19 cellular contexts compared by ENCODE assay signal in genomic region chr1:55233149-55233777, GRCh38. TPM values are rescaled to one million over a fixed set of nuclear protein-coding genes. Genes with fewer than 3 reads are reported as not detected.
DNase-seq lines count a peak whose midpoint lies in the region; ATAC-seq and TF ChIP-seq lines count a peak whose summit lies in the region.
"Had no signal": no experiment of that assay in that cellular context is flagged by ENCODE, and none has a peak within 500 bp of the region (broad histone marks: within the 10 kb centered on the region; RNA-seq: fewer than 3 reads in every experiment).

No MANE protein-coding gene starts in this region.

- peaks cover 11% of the 10 kb centered on the region for H3F3A ChIP-seq in PC-9 (ENCODE audit: insufficient read depth, low read depth)

- no peaks in the 10 kb centered on the region for H3K36me3 Mint-ChIP-seq in activated naive CD4-positive, alpha-beta T cell treated with anti-CD3 and anti-CD28 coated beads, Interleukin-2, amount 50 U/mL, for 72 hours
- no peaks in the 10 kb centered on the region for H3K36me3 Mint-ChIP-seq in activated naive CD4-positive, alpha-beta T cell treated with anti-CD3 and anti-CD28 coated beads for 36 hours (ENCODE audit: low read depth)
- H3K36me3 Mint-ChIP-seq in stimulated activated naive B cell treated with anti-CD40 and anti-IgM and Interleukin-4, amounts not matched to agents 10 μg/mL and 1 μg/mL and 100 μg/mL, for 72 hours, result no peaks in the 10 kb centered on the region
- H3K36me3 Mint-ChIP-seq: CD14-positive monocyte had no signal

- intact Hi-C loops in activated naive CD4-positive, alpha-beta T cell treated with anti-CD3 and anti-CD28 coated beads for 36 hours (cut with micrococcal nuclease), result no loop called here
- intact Hi-C loops in PC-9 (cut with micrococcal nuclease; ENCODE audit: unreplicated experiment), result no loop called here

- no peak overlapping the region for H3K27ac Mint-ChIP-seq in activated naive CD4-positive, alpha-beta T cell treated with anti-CD3 and anti-CD28 coated beads, Interleukin-2, amount 50 U/mL, for 72 hours
- no peak overlapping the region for H3K27ac Mint-ChIP-seq in activated naive CD4-positive, alpha-beta T cell treated with anti-CD3 and anti-CD28 coated beads for 36 hours
- H3K27ac Mint-ChIP-seq in stimulated activated naive B cell treated with anti-CD40 and anti-IgM and Interleukin-4, amounts not matched to agents 10 μg/mL and 1 μg/mL and 100 μg/mL, for 72 hours, result peak overlapping the region; percentile 62
- H3K27ac Mint-ChIP-seq: activated CD4-positive, alpha-beta memory T cell treated with anti-CD3 and anti-CD28 coated beads, Interleukin-2, amount 10 ng/mL, durations not matched to agents 7 days and 5 days; activated T-cell treated with anti-CD3 and anti-CD28 coated beads, Interleukin-2, amount 50 U/mL, for 72 hours; naive thymus-derived CD4-positive, alpha-beta T cell; stimulated activated naive CD8-positive, alpha-beta T cell treated with anti-CD3 and anti-CD28 coated beads, Interleukin-15, Interleukin-2, amounts not matched to agents 100 ng/mL and 50 ng/mL, for 24 hours had no signal

- DNase-seq in activated naive CD4-positive, alpha-beta T cell treated with anti-CD3 and anti-CD28 coated beads, Interleukin-2, amount 50 U/mL, for 72 hours (ENCODE audit: low spot score in 2 of 2), result no peak
- no peak for DNase-seq in activated naive CD4-positive, alpha-beta T cell treated with anti-CD3 and anti-CD28 coated beads for 36 hours
- DNase-seq in PC-9, result peak in 1 of 2 experiments; percentile 46
- DNase-seq in foreskin keratinocyte, result no peak
- DNase-seq in stimulated activated naive B cell treated with anti-CD40 and anti-IgM and Interleukin-4, amounts not matched to agents 10 μg/mL and 1 μg/mL and 100 μg/mL, for 72 hours, result no peak
- DNase-seq in activated CD4-positive, alpha-beta T cell treated with anti-CD3 and anti-CD28 coated beads for 1 hour, result no peak
- DNase-seq in HEK293T (ENCODE audit: extremely low spot score), result no peak
- DNase-seq: activated CD4-positive, alpha-beta memory T cell treated with anti-CD3 and anti-CD28 coated beads, Interleukin-2, amount 10 ng/mL, durations not matched to agents 7 days and 5 days; activated T-cell treated with anti-CD3 and anti-CD28 coated beads, Interleukin-2, amount 50 U/mL, for 72 hours; amniotic stem cell; cerebellar nuclear complex; naive thymus-derived CD4-positive, alpha-beta T cell; NCI-H1930; NCI-H510A; uterus had no signal

- peaks cover 9% of the 10 kb centered on the region for H3K27me3 Mint-ChIP-seq in activated naive CD4-positive, alpha-beta T cell treated with anti-CD3 and anti-CD28 coated beads for 36 hours (ENCODE audit: low read depth)
- peaks cover 0 to 11% of the 10 kb centered on the region in 2 donors for H3K27me3 Mint-ChIP-seq in stimulated activated naive B cell treated with anti-CD40 and anti-IgM and Interleukin-4, amounts not matched to agents 10 μg/mL and 1 μg/mL and 100 μg/mL, for 72 hours

- H3K4me3 Mint-ChIP-seq in activated naive CD4-positive, alpha-beta T cell treated with anti-CD3 and anti-CD28 coated beads for 36 hours, result no peak overlapping the region
- no peak overlapping the region for H3K4me3 Mint-ChIP-seq in stimulated activated naive B cell treated with anti-CD40 and anti-IgM and Interleukin-4, amounts not matched to agents 10 μg/mL and 1 μg/mL and 100 μg/mL, for 72 hours
- H3K4me3 Mint-ChIP-seq: activated CD4-positive, alpha-beta memory T cell treated with anti-CD3 and anti-CD28 coated beads, Interleukin-2, amount 10 ng/mL, durations not matched to agents 7 days and 5 days; activated T-cell treated with anti-CD3 and anti-CD28 coated beads, Interleukin-2, amount 50 U/mL, for 72 hours; CD14-positive monocyte; naive thymus-derived CD4-positive, alpha-beta T cell; stimulated activated naive CD8-positive, alpha-beta T cell treated with anti-CD3 and anti-CD28 coated beads, Interleukin-15, Interleukin-2, amounts not matched to agents 100 ng/mL and 50 ng/mL, for 24 hours had no signal

- H3K9me3 Mint-ChIP-seq in activated naive CD4-positive, alpha-beta T cell treated with anti-CD3 and anti-CD28 coated beads, Interleukin-2, amount 50 U/mL, for 72 hours, result peaks cover 0 to 13% of the 10 kb centered on the region in 2 donors
- H3K9me3 Mint-ChIP-seq in activated naive CD4-positive, alpha-beta T cell treated with anti-CD3 and anti-CD28 coated beads for 36 hours, result no peaks in the 10 kb centered on the region
- no peaks in the 10 kb centered on the region for H3K9me3 Mint-ChIP-seq in stimulated activated naive B cell treated with anti-CD40 and anti-IgM and Interleukin-4, amounts not matched to agents 10 μg/mL and 1 μg/mL and 100 μg/mL, for 72 hours
- H3K9me3 Mint-ChIP-seq: activated T-cell treated with anti-CD3 and anti-CD28 coated beads, Interleukin-2, amount 50 U/mL, for 72 hours; stimulated activated naive CD8-positive, alpha-beta T cell treated with anti-CD3 and anti-CD28 coated beads, Interleukin-15, Interleukin-2, amounts not matched to agents 100 ng/mL and 50 ng/mL, for 24 hours had no signal

- H3K9me2 ChIP-seq in PC-9 (ENCODE audit: insufficient read depth), result no peaks in the 10 kb centered on the region

- CTCF ChIA-PET in activated naive CD4-positive, alpha-beta T cell treated with anti-CD3 and anti-CD28 coated beads for 36 hours (lab: Charles Lee), result no interaction called here
- CTCF ChIA-PET in PC-9 (lab: Charles Lee), result no interaction called here
- CTCF ChIA-PET in HEK293T (lab: Yijun Ruan, JAX), result no interaction called here

- TF ChIP-seq CTCF in PC-9 (conservative IDR thresholded peaks at IDR 0.05), result no peak
- no peak for TF ChIP-seq CTCF in foreskin keratinocyte (conservative IDR thresholded peaks at IDR 0.05)

- ATAC-seq in activated naive CD4-positive, alpha-beta T cell treated with anti-CD3 and anti-CD28 coated beads, Interleukin-2, amount 50 U/mL, for 72 hours, result peak; percentile 26 to 71
- ATAC-seq in foreskin keratinocyte (peak; percentile 24), HG03571 (IDR thresholded peaks at IDR 0.05; ENCODE audit: unreplicated experiment) (no peak)
- no peak for ATAC-seq in stimulated activated naive B cell treated with anti-CD40 and anti-IgM and Interleukin-4, amounts not matched to agents 10 μg/mL and 1 μg/mL and 100 μg/mL, for 72 hours (replicated peaks)
- ATAC-seq: naive thymus-derived CD4-positive, alpha-beta T cell had no signal

- H3K4me2 ChIP-seq in PC-9, result peak overlapping the region; percentile 26; the same call in 1 of the 2 replicates

- H3K4me1 Mint-ChIP-seq in activated naive CD4-positive, alpha-beta T cell treated with anti-CD3 and anti-CD28 coated beads for 36 hours (ENCODE audit: low read depth), result peaks cover 11% of the 10 kb centered on the region
- peaks cover 16 to 31% of the 10 kb centered on the region in 2 donors for H3K4me1 Mint-ChIP-seq in stimulated activated naive B cell treated with anti-CD40 and anti-IgM and Interleukin-4, amounts not matched to agents 10 μg/mL and 1 μg/mL and 100 μg/mL, for 72 hours

- no peaks in the 10 kb centered on the region for H4K20me1 ChIP-seq in PC-9 (ENCODE audit: insufficient read depth)

- no peaks in the 10 kb centered on the region for H3K36me3 ChIP-seq in PC-9 (ENCODE audit: low read depth)
- H3K36me3 ChIP-seq: prostate gland, uterus had no signal

- H3K79me2 ChIP-seq in PC-9 (ENCODE audit: low read depth), result no peaks in the 10 kb centered on the region

- no peak overlapping the region; the same call in 1 of the 2 replicates for H2AFZ ChIP-seq in PC-9

- POLR2A ChIA-PET in PC-9 (lab: Charles Lee; ENCODE audit: unreplicated experiment), result no interaction called here
- POLR2A ChIA-PET in HEK293T (lab: Yijun Ruan, JAX), result no interaction called here

- H3K4me3 ChIP-seq in PC-9, result no peak overlapping the region
- H3K4me3 ChIP-seq: prostate gland, uterus had no signal

- BruUV-seq in PC-9 (replicated peaks; lab: Mats Ljungman, UMichigan), result no TSS peak

- no peaks in the 10 kb centered on the region for H3K9me3 ChIP-seq in PC-9 (ENCODE audit: insufficient read depth, low read depth)
- H3K9me3 ChIP-seq: prostate gland, uterus had no signal

- H3K27ac ChIP-seq in PC-9 (no peak overlapping the region), foreskin keratinocyte (no peak overlapping the region)
- H3K27ac ChIP-seq: prostate gland, uterus had no signal

- peaks cover 20% of the 10 kb centered on the region for H3K4me1 ChIP-seq in PC-9 (replicated peaks; ENCODE audit: insufficient read depth)
- H3K4me1 ChIP-seq in foreskin keratinocyte, result peaks cover 13% of the 10 kb centered on the region
- H3K4me1 ChIP-seq: prostate gland, uterus had no signal

- no peaks in the 10 kb centered on the region for H3K27me3 ChIP-seq in PC-9 (ENCODE audit: insufficient read depth, low read depth)
- H3K27me3 ChIP-seq in foreskin keratinocyte, result no peaks in the 10 kb centered on the region
- H3K27me3 ChIP-seq: uterus had no signal

TF ChIP-seq in HEK293T, 16 proteins besides CTCF, POLR2A, EP300 and RAD21:
- no peak for TF ChIP-seq FOXM1 (IDR thresholded peaks at IDR 0.05; ENCODE audit: borderline replicate concordance)
- TF ChIP-seq PKNOX1 (IDR thresholded peaks at IDR 0.05), result no peak
- no peak for TF ChIP-seq SP1 (IDR thresholded peaks at IDR 0.05)
- no peak for TF ChIP-seq ELF4 (IDR thresholded peaks at IDR 0.05)
- TF ChIP-seq LEF1 (IDR thresholded peaks at IDR 0.05; ENCODE audit: borderline replicate concordance), result no peak
- TF ChIP-seq FOXA1 (IDR thresholded peaks at IDR 0.05), result no peak
- no peak for TF ChIP-seq BHLHE40 (IDR thresholded peaks at IDR 0.05; ENCODE audit: borderline replicate concordance)
- no peak for TF ChIP-seq ZNF384 (IDR thresholded peaks at IDR 0.05)
- no peak for TF ChIP-seq CTBP1 (IDR thresholded peaks at IDR 0.05; ENCODE audit: borderline replicate concordance)
- no peak for TF ChIP-seq HDGF (IDR thresholded peaks at IDR 0.05; ENCODE audit: borderline replicate concordance)
- no peak for TF ChIP-seq TARDBP (IDR thresholded peaks at IDR 0.05)
- no peak for TF ChIP-seq L3MBTL2 (conservative IDR thresholded peaks at IDR 0.05)

RNA-seq across cellular contexts. Expression of gene USP24, which starts 18.1 kb away (rescaled TPM):
- total RNA-seq in activated naive CD4-positive, alpha-beta T cell treated with anti-CD3 and anti-CD28 coated beads, Interleukin-2, amount 50 U/mL, for 72 hours, result 10 to 100 TPM; 34.0 to 48.7 TPM
- total RNA-seq in activated naive CD4-positive, alpha-beta T cell treated with anti-CD3 and anti-CD28 coated beads for 36 hours, result 10 to 100 TPM; 37.1 to 39.7 TPM
- 56.3 and 61.0 TPM in 2 replicates for total RNA-seq in PC-9 (2021)
- 42.4 and 45.3 TPM in 2 replicates for total RNA-seq in foreskin keratinocyte
- polyA plus RNA-seq in foreskin keratinocyte, result 12.1 and 17.2 TPM in 2 replicates

Comparison
In these comparisons a context has a peak if more than half of its experiments do, and no peak if none do; other contexts are left out.
1. ATAC-seq: peak in activated naive CD4-positive, alpha-beta T cell treated with anti-CD3 and anti-CD28 coated beads, Interleukin-2, amount 50 U/mL, for 72 hours (2 of 2) and foreskin keratinocyte (single experiment); none in stimulated activated naive B cell treated with anti-CD40 and anti-IgM and Interleukin-4, amounts not matched to agents 10 μg/mL and 1 μg/mL and 100 μg/mL, for 72 hours (0 of 2) and HG03571 (single experiment).